17 cellular contexts compared by ENCODE assay signal in genomic region chr1:223010552-223011229, GRCh38.
DNase-seq lines count a peak whose midpoint lies in the region; ATAC-seq, FAIRE-seq and TF ChIP-seq lines count a peak whose summit lies in the region.
"Had no signal": no experiment of that assay in that cellular context is flagged by ENCODE, and none has a peak within 500 bp of the region (broad histone marks: within the 10 kb centered on the region; RNA-seq: fewer than 3 reads in every experiment).

No MANE protein-coding gene starts in this region.

- H3K27ac Mint-ChIP-seq in stimulated activated effector memory CD8-positive, alpha-beta T cell treated with anti-CD3 and anti-CD28 coated beads, Interleukin-12 subunit alpha, Interleukin-12 subunit beta, amount 100 ng/mL, for 72 hours = no peak overlapping the region
- H3K27ac Mint-ChIP-seq: immature natural killer cell, T-cell had no signal

- ATAC-seq in Right ventricle myocardium superior (ENCODE audit: poor library complexity) (peak; percentile 27), Right ventricle myocardium inferior (no peak), lower lobe of right lung (no peak)
- no peak for ATAC-seq in stimulated activated effector memory CD8-positive, alpha-beta T cell treated with anti-CD3 and anti-CD28 coated beads, Interleukin-12 subunit alpha, Interleukin-12 subunit beta, amount 100 ng/mL, for 72 hours
- ATAC-seq: GM12878, HCT116, T-cell had no signal

- no peaks in the 10 kb centered on the region for H3K36me3 Mint-ChIP-seq in stimulated activated effector memory CD8-positive, alpha-beta T cell treated with anti-CD3 and anti-CD28 coated beads, Interleukin-12 subunit alpha, Interleukin-12 subunit beta, amount 100 ng/mL, for 72 hours

- no peak for TF ChIP-seq POLR2A in tibial nerve (IDR thresholded peaks at IDR 0.05)

- H3K4me1 ChIP-seq in lower lobe of right lung = no peaks in the 10 kb centered on the region
- peaks cover 0 to 42% (median 4%) of the 10 kb centered on the region in 4 donors for H3K4me1 ChIP-seq in tibial nerve

- intact Hi-C loops in Right ventricle myocardium superior (cut with DNase I) = no loop called here
- intact Hi-C loops in Right ventricle myocardium inferior (cut with DNase I) = loop anchor here (5.0 kb wide), 1 partner anchor 642 kb away; no protein-coding TSS in a partner anchor
- intact Hi-C loops in lower lobe of right lung (cut with DNase I) = no loop called here

- no peaks in the 10 kb centered on the region for H3K9me3 Mint-ChIP-seq in stimulated activated effector memory CD8-positive, alpha-beta T cell treated with anti-CD3 and anti-CD28 coated beads, Interleukin-12 subunit alpha, Interleukin-12 subunit beta, amount 100 ng/mL, for 72 hours
- H3K9me3 Mint-ChIP-seq: immature natural killer cell, naive B cell, T-cell had no signal

- 13 to 26% methylated on average over 4 of the region's 4 CpGs for WGBS in tibial nerve, 2 donors

- H3K27me3 ChIP-seq in lower lobe of right lung (ENCODE audit: low read depth) (no peaks in the 10 kb centered on the region), tibial nerve (no peaks in the 10 kb centered on the region)

- H3K27ac ChIP-seq in lower lobe of right lung (peak overlapping the region; percentile 5), tibial nerve (peak overlapping the region; percentile 29 to 80 (median 62))

- H3K4me3 ChIP-seq in cardiac fibroblast (replicated peaks in 1 of 2; ENCODE audit: low read depth in 2 of 2, low read length in 2 of 2) (no peak overlapping the region), lower lobe of right lung (no peak overlapping the region), tibial nerve (peak overlapping the region in 1 of 4 donors; percentile 26)
- H3K4me3 ChIP-seq: GM12878 had no signal

- no peak for DNase-seq in Right ventricle myocardium superior
- DNase-seq in Right ventricle myocardium inferior (ENCODE audit: missing footprints) = no peak
- peak; percentile 22 to 29 for DNase-seq in cardiac fibroblast (ENCODE audit: low read depth in 2 of 2)
- no peak for DNase-seq in lower lobe of right lung
- DNase-seq in tibial nerve (ENCODE audit: low spot score in 2 of 2) = no peak
- no peak for DNase-seq in LoVo (ENCODE audit: low spot score)
- DNase-seq in stimulated activated effector memory CD8-positive, alpha-beta T cell treated with anti-CD3 and anti-CD28 coated beads, Interleukin-12 subunit alpha, Interleukin-12 subunit beta, amount 100 ng/mL, for 72 hours (ENCODE audit: low spot score in 2 of 2) = no peak
- DNase-seq in HTR-8/SVneo (ENCODE audit: insufficient read length, low spot score) = no peak
- DNase-seq: activated CD4-positive, alpha-beta T cell treated with anti-CD3 and anti-CD28 coated beads for 48 hours; DMS53; immature natural killer cell; naive B cell; small intestine; T-cell had no signal

- no peak overlapping the region for H3K4me3 Mint-ChIP-seq in stimulated activated effector memory CD8-positive, alpha-beta T cell treated with anti-CD3 and anti-CD28 coated beads, Interleukin-12 subunit alpha, Interleukin-12 subunit beta, amount 100 ng/mL, for 72 hours
- H3K4me3 Mint-ChIP-seq: immature natural killer cell, naive B cell, T-cell had no signal

- H3K9me3 ChIP-seq in lower lobe of right lung = no peaks in the 10 kb centered on the region
- H3K9me3 ChIP-seq in tibial nerve = no peaks in the 10 kb centered on the region

- TF ChIP-seq EP300 in tibial nerve (IDR thresholded peaks at IDR 0.05) = no peak

- FAIRE-seq in HTR-8/SVneo (lab: Jason Lieb, UNC) = no peak
- FAIRE-seq: A204.1, GM12878, small intestine had no signal

- no peak for TF ChIP-seq CTCF in cardiac fibroblast (IDR thresholded peaks at IDR 0.05; ENCODE audit: low read depth, low read length)
- TF ChIP-seq CTCF in lower lobe of right lung (IDR thresholded peaks at IDR 0.05) = no peak
- TF ChIP-seq CTCF in tibial nerve (IDR thresholded peaks at IDR 0.05) = no peak

- H3K36me3 ChIP-seq in lower lobe of right lung = peaks cover 5% of the 10 kb centered on the region
- no peaks in the 10 kb centered on the region for H3K36me3 ChIP-seq in tibial nerve

- no peaks in the 10 kb centered on the region for H3K4me1 Mint-ChIP-seq in stimulated activated effector memory CD8-positive, alpha-beta T cell treated with anti-CD3 and anti-CD28 coated beads, Interleukin-12 subunit alpha, Interleukin-12 subunit beta, amount 100 ng/mL, for 72 hours
- H3K4me1 Mint-ChIP-seq: immature natural killer cell, naive B cell, T-cell had no signal

Comparison
In these comparisons a context has a peak if more than half of its experiments do, and no peak if none do; other contexts are left out.
1. DNase-seq: peak in cardiac fibroblast (2 of 2); none in Right ventricle myocardium superior (single experiment), Right ventricle myocardium inferior (single experiment), lower lobe of right lung (single experiment), tibial nerve (0 of 2), LoVo (single experiment), stimulated activated effector memory CD8-positive, alpha-beta T cell treated with anti-CD3 and anti-CD28 coated beads, Interleukin-12 subunit alpha, Interleukin-12 subunit beta, amount 100 ng/mL, for 72 hours (0 of 2) and HTR-8/SVneo (single experiment).